Comparison of ENCODE assay signal across 1 cellular context in genomic region chr1:40808444-40808843, GRCh38.
TF ChIP-seq lines count a peak whose summit lies in the region.

No MANE protein-coding gene starts in this region.

TF ChIP-seq in HepG2, 621 proteins besides CTCF, POLR2A, EP300 and RAD21:
- TF ChIP-seq ZNF768 (CRISPR knock-in tag; IDR thresholded peaks at IDR 0.05) (no peak), GTF3A (CRISPR knock-in tag; conservative IDR thresholded peaks at IDR 0.05) (no peak), SP4 (CRISPR knock-in tag; IDR thresholded peaks at IDR 0.05) (no peak)
